9 cellular contexts compared by ENCODE assay signal in genomic region chr3:57952208-57952631, GRCh38. TPM values are rescaled to one million over a fixed set of nuclear protein-coding genes. Genes with fewer than 3 reads are reported as not detected.
DNase-seq lines count a peak whose midpoint lies in the region; ATAC-seq and TF ChIP-seq lines count a peak whose summit lies in the region.
"Had no signal": no experiment of that assay in that cellular context is flagged by ENCODE, and none has a peak within 500 bp of the region (broad histone marks: within the 10 kb centered on the region; RNA-seq: fewer than 3 reads in every experiment).

No MANE protein-coding gene starts in this region.

- WGBS in transverse colon (ENCODE audit: low coverage in 1 of 2), 2 donors, result 67 to 80% methylated on average over 1 to 4 of the region's 4 CpGs

- no peak overlapping the region for H3K4me3 Mint-ChIP-seq in T-cell
- H3K4me3 Mint-ChIP-seq: activated naive CD8-positive, alpha-beta T cell had no signal

- POLR2A ChIA-PET in T-cell (lab: Charles Lee), result no interaction called here

- CTCF ChIA-PET in T-cell (lab: Charles Lee), result no interaction called here

- TF ChIP-seq POLR2A in transverse colon (IDR thresholded peaks at IDR 0.05), result peak; percentile 32

- H3K9me3 Mint-ChIP-seq in T-cell, result no peaks in the 10 kb centered on the region

- H3K36me3 Mint-ChIP-seq in T-cell, result no peaks in the 10 kb centered on the region
- H3K36me3 Mint-ChIP-seq: activated naive CD8-positive, alpha-beta T cell had no signal

- DNase-seq in LNCaP clone FGC (ENCODE audit: low read depth) (peak; percentile 49), coronary artery (ENCODE audit: low spot score) (no peak), lower lobe of right lung (no peak), transverse colon (no peak), GM20000 (ENCODE audit: low spot score) (no peak), T-cell (no peak)
- DNase-seq in stimulated activated CD4-positive, alpha-beta T cell treated with anti-CD3 and anti-CD28 coated beads, Interleukin-2, amount 100 ng/mL, for 24 hours, result no peak

- H3K4me3 ChIP-seq in LNCaP clone FGC (ENCODE audit: low read depth, low read length) (no peak overlapping the region), coronary artery (peak overlapping the region; percentile 32), lower lobe of right lung (no peak overlapping the region), transverse colon (no peak overlapping the region)

- H3K9me3 ChIP-seq in lower lobe of right lung (no peaks in the 10 kb centered on the region), transverse colon (no peaks in the 10 kb centered on the region)

- H3K27me3 Mint-ChIP-seq in T-cell, result peaks cover 3 to 11% of the 10 kb centered on the region in 2 donors
- H3K27me3 Mint-ChIP-seq: activated naive CD8-positive, alpha-beta T cell had no signal

- peak; percentile 19 for TF ChIP-seq EP300 in transverse colon (IDR thresholded peaks at IDR 0.05; ENCODE audit: low read depth)

- H3K4me1 Mint-ChIP-seq in T-cell, result no peaks in the 10 kb centered on the region

- H3K27ac ChIP-seq in coronary artery (peak overlapping the region; percentile 92 to 95), lower lobe of right lung (peak overlapping the region; percentile 78), transverse colon (peak overlapping the region; percentile 84 to 90 (median 89))

- in situ Hi-C loops in transverse colon (cut with MboI; ENCODE audit: low pct_ligation_motif_present in 1 of 4, low pct_unique_long_range_greater_than_20kb in 1 of 4, low sequenced_read_pairs in 3 of 4), result no loop called here

- H3K27me3 ChIP-seq in lower lobe of right lung (ENCODE audit: low read depth) (no peaks in the 10 kb centered on the region), transverse colon (no peaks in the 10 kb centered on the region)

- intact Hi-C loops in lower lobe of right lung (cut with DNase I) (no loop called here), transverse colon (cut with DNase I; ENCODE audit: low total_unique reads) (no loop called here)

- TF ChIP-seq CTCF in LNCaP clone FGC (IDR thresholded peaks at IDR 0.05; ENCODE audit: control insufficient read depth, extremely low read depth, insufficient read depth) (no peak), coronary artery (IDR thresholded peaks at IDR 0.05) (no peak), lower lobe of right lung (IDR thresholded peaks at IDR 0.05) (no peak), transverse colon (IDR thresholded peaks at IDR 0.05) (no peak), GM20000 (IDR thresholded peaks at IDR 0.05; ENCODE audit: extremely low read depth, missing control alignments) (no peak)

- H3K27ac Mint-ChIP-seq in T-cell, result no peak overlapping the region
- H3K27ac Mint-ChIP-seq: activated naive CD8-positive, alpha-beta T cell had no signal

- peaks cover 28% of the 10 kb centered on the region for H3K4me1 ChIP-seq in lower lobe of right lung
- peaks cover 12 to 53% (median 18%) of the 10 kb centered on the region in 4 donors for H3K4me1 ChIP-seq in transverse colon

- H3K36me3 ChIP-seq in lower lobe of right lung, result no peaks in the 10 kb centered on the region
- H3K36me3 ChIP-seq in transverse colon, result no peaks in the 10 kb centered on the region

- ATAC-seq in lower lobe of right lung, result peak in 1 of 2 donors; percentile 62
- no peak for ATAC-seq in activated CD4-positive, CD25-positive, alpha-beta regulatory T cell treated with anti-CD3 and anti-CD28 coated beads, Interleukin-2, amount 50 U/mL, for 24 hours
- ATAC-seq in T-cell (replicated peaks in 1 of 4), result no peak

RNA-seq across cellular contexts. Expression of gene FLNB, which starts 56.0 kb away (rescaled TPM):
- 83.3 TPM for total RNA-seq in lower lobe of right lung
- 100 to 1,000 TPM; 282 to 707 (median 563) TPM for total RNA-seq in transverse colon
- total RNA-seq in T-cell, result 10 to 100 TPM; 37.0 to 79.7 (median 39.4) TPM
